22 cellular contexts compared by ENCODE assay signal in the genomic region with DNA sequence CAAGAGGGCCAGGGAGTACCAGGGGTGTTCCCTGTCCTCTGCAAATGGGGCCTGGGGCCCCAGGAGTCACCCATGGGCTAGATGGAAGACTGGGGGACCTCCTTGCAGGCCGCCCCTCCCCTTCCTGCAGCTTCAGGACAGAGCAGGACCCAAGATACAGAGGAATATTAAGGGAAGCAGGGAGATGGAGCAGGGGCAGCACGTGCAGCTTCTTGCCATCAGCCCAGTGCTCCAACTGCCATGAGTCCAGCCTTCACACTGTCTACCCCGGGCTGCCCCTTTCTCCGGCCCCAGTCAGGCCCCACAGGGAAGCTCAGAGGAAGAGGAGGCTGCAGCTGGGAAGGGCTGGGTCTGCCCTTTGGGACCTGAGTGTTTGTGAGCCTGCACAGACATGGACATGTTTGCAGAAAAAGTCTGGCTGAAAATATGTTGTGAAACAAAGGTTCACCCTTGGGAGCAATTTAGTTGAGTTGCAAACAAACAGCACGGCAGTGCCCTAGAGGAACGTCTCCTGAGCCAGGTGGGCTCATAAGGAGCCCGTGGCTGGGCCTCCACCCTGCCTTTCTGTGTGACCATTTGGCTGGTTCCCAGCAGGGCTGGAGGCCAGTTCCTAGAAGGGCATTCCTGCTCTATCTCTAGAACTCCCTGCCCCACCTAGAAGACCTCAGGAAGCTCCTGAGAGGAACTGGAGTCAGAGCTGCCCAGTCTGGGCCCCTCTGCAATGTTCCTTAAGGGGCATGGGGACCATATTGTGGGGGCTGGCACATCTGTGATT. TPM values are rescaled to one million over a fixed set of nuclear protein-coding genes. Genes with fewer than 3 reads are reported as not detected.
"Had no signal": no experiment of that assay in that cellular context is flagged by ENCODE, and none has a peak within 500 bp of the region (broad histone marks: within the 10 kb centered on the region; RNA-seq: fewer than 3 reads in every experiment).

No MANE protein-coding gene starts in this region.

- H3K4me3 ChIP-seq: gastrocnemius medialis, heart left ventricle, lower lobe of right lung, pancreas had no signal

- DNase-seq: activated CD4-positive, CD25-positive, alpha-beta regulatory T cell treated with anti-CD3 and anti-CD28 coated beads, Interleukin-2, amount 50 U/mL, for 72 hours; activated CD8-positive, alpha-beta memory T cell treated with anti-CD3 and anti-CD28 coated beads for 24 hours; activated effector memory CD4-positive, alpha-beta T cell treated with anti-CD3 and anti-CD28 coated beads, Interleukin-2, amount 50 U/mL, for 16 hours; activated naive CD4-positive, alpha-beta T cell treated with anti-CD3 and anti-CD28 coated beads, Interleukin-2, amount 50 U/mL, for 16 hours; activated T-cell treated with anti-CD3 and anti-CD28 coated beads, Interleukin-2, amount 50 U/mL, for 72 hours; cerebellar nuclear complex; effector CD8-positive, alpha-beta T cell; gastrocnemius medialis; immature natural killer cell; lower lobe of right lung; stimulated activated CD4-positive, alpha-beta T cell treated with anti-CD3 and anti-CD28 coated beads, Interleukin-2, amount 100 ng/mL, for 24 hours; stimulated activated naive CD4-positive, alpha-beta T cell treated with Interleukin-2 at 50 U/mL for 16 hours; T-helper 1 cell; T1000; trophoblast cell had no signal

- H3K27ac ChIP-seq: gastrocnemius medialis, lower lobe of right lung, neutrophil, pancreas had no signal

- H3K36me3 ChIP-seq: gastrocnemius medialis, heart left ventricle, lower lobe of right lung, neutrophil, pancreas had no signal

- H3K9me3 ChIP-seq: gastrocnemius medialis, heart left ventricle, lower lobe of right lung, neutrophil, pancreas had no signal

- H3K27me3 ChIP-seq: gastrocnemius medialis, neutrophil had no signal

- H3K4me1 ChIP-seq: gastrocnemius medialis, lower lobe of right lung, pancreas had no signal

RNA-seq across cellular contexts. Expression of gene FATE1, which starts 8.9 kb away (rescaled TPM):
- total RNA-seq: activated T-cell treated with anti-CD3 and anti-CD28 coated beads, Interleukin-2, amount 50 U/mL, for 72 hours; aorta; esophagus mucosa; gastrocnemius medialis; lower lobe of right lung; mesothelial cell of epicardium; natural killer cell treated with Interleukin-12 subunit alpha and Interleukin-12 subunit beta and Interleukin-15 and Interleukin-18, amount 100 ng/mL, for 72 hours; pancreas had no signal
- polyA plus RNA-seq: aorta, immature natural killer cell had no signal

RNA-seq across cellular contexts. Expression of gene CNGA2, which starts 9.8 kb away (rescaled TPM):
- total RNA-seq: activated T-cell treated with anti-CD3 and anti-CD28 coated beads, Interleukin-2, amount 50 U/mL, for 72 hours; aorta; esophagus mucosa; gastrocnemius medialis; heart left ventricle; lower lobe of right lung; mesothelial cell of epicardium; natural killer cell treated with Interleukin-12 subunit alpha and Interleukin-12 subunit beta and Interleukin-15 and Interleukin-18, amount 100 ng/mL, for 72 hours; pancreas had no signal
- polyA plus RNA-seq: aorta, heart left ventricle, immature natural killer cell, pancreas had no signal

RNA-seq across cellular contexts. Expression of gene PRRG3, which starts 29.5 kb away (rescaled TPM):
- total RNA-seq: activated T-cell treated with anti-CD3 and anti-CD28 coated beads, Interleukin-2, amount 50 U/mL, for 72 hours; esophagus mucosa; natural killer cell treated with Interleukin-12 subunit alpha and Interleukin-12 subunit beta and Interleukin-15 and Interleukin-18, amount 100 ng/mL, for 72 hours had no signal
- polyA plus RNA-seq: aorta, immature natural killer cell had no signal
